In genomic region chr17:39231587-39232551, GRCh38 we compare ENCODE assay signal across 1 cellular context.
TF ChIP-seq lines count a peak whose summit lies in the region.

No MANE protein-coding gene starts in this region.

TF ChIP-seq in endothelial cell of umbilical vein, 7 proteins besides CTCF, POLR2A, EP300 and RAD21 (continued from another document):
- TF ChIP-seq FOS (IDR thresholded peaks at IDR 0.05; ENCODE audit: borderline replicate concordance, insufficient read depth, low read length) (no peak), MYC (IDR thresholded peaks at IDR 0.05; ENCODE audit: low read depth, low read length) (no peak), EZH2 (IDR thresholded peaks at IDR 0.05; ENCODE audit: borderline replicate concordance, low read depth, low read length, severe bottlenecking) (peak; percentile 41)
